In the genomic region with DNA sequence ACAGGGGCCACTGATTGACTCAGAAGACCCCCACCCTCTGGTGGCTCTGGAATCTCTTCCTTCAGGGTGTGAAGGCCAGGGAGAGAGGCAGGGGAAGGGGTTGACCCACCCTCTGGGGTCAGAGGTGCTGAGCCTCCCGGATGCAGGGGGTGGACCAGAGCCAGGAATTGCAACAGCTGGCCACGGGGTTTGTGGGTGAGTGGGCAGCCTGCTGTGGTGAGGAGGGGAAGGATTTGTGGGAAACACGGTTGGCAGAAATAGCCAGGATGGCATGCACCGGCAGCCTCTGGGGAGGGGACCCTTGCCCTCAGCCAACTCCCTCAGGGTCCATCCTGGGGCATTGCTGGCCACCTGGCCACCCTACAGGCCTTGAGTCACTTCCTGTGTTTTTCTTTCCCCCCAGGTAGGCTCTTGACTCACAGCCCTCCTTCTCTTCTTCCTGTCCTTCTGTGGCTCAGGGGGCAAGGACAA, we compare ENCODE assay signal across 1 cellular context.
TF ChIP-seq lines count a peak whose summit lies in the region.

No MANE protein-coding gene starts in this region.

TF ChIP-seq in IMR-90, 13 proteins besides CTCF, POLR2A, EP300 and RAD21:
- TF ChIP-seq CHD1 (IDR thresholded peaks at IDR 0.05; ENCODE audit: low read depth, low read length) (no peak), MAFK (IDR thresholded peaks at IDR 0.05; ENCODE audit: low read depth, low read length) (no peak), FOS (IDR thresholded peaks at IDR 0.05; ENCODE audit: low read depth, low read length) (no peak), RFX5 (IDR thresholded peaks at IDR 0.05; ENCODE audit: low read depth, low read length) (no peak), SMC3 (IDR thresholded peaks at IDR 0.05; ENCODE audit: low read depth, low read length) (no peak), ELK1 (IDR thresholded peaks at IDR 0.05; ENCODE audit: borderline replicate concordance, low read depth, low read length) (no peak)
